Comparison of ENCODE assay signal across 8 cellular contexts in genomic region chr19:24086974-24087595, GRCh38. TPM values are rescaled to one million over a fixed set of nuclear protein-coding genes. Genes with fewer than 3 reads are reported as not detected.
A peak's percentile ranks its signal among the peaks of the same experiment; 100 is the strongest.
DNase-seq lines count a peak whose midpoint lies in the region; ATAC-seq and TF ChIP-seq lines count a peak whose summit lies in the region.

ZNF254 (plus strand) TSS chr19:24087187; CDS start chr19:24087308, 121 bp downstream.

- H3K4me3 ChIP-seq in dorsolateral prefrontal cortex = peak within 1 kb of the TSS; percentile 47 to 95 (median 81)
- H3K4me3 ChIP-seq in liver (ENCODE audit: low read depth in 1 of 3, low read length in 3 of 3) = peak within 1 kb of the TSS in 2 of 3 donors; percentile 50 to 53

- DNase-seq in NCI-H446 (lab: John Stamatoyannopoulos, UW) (peak; percentile 87 to 97), dorsolateral prefrontal cortex (peak; percentile 65 to 97 (median 93)), NCI-H146 treated with DMSO at 0.1 percent for 48 hours (lab: John Stamatoyannopoulos, UW; ENCODE audit: unreplicated experiment) (no peak)
- DNase-seq in activated CD4-positive, alpha-beta T cell treated with anti-CD3 and anti-CD28 coated beads, Interleukin-2, amount 50 U/mL, for 48 hours = peak; percentile 78 to 87
- peak; percentile 65 for DNase-seq in stimulated activated CD4-positive, alpha-beta T cell treated with anti-CD3 and anti-CD28 coated beads, Interleukin-4, amount 100 ng/mL, for 1 hour

- H3K9me3 ChIP-seq in liver (ENCODE audit: control insufficient read depth in 4 of 4, low read length in 3 of 4) = peaks cover 0 to 3% (median 0%) of the 10 kb centered on the region in 4 donors

- 24% methylated on average over 23 of the region's 23 CpGs for WGBS in liver

- no peaks in the 10 kb centered on the region for H3K36me3 ChIP-seq in liver (ENCODE audit: control insufficient read depth in 4 of 4, insufficient read depth in 3 of 4, low read depth in 1 of 4, low read length in 3 of 4)

- TF ChIP-seq CTCF in dorsolateral prefrontal cortex (IDR thresholded peaks at IDR 0.05 in 54 of 56, conservative IDR thresholded peaks at IDR 0.05 in 2 of 56; ENCODE audit: low read depth in 1 of 56, partially characterized antibody in 56 of 56) (peak in 8 of 56 donors; percentile 7 to 25 (median 16)), liver (IDR thresholded peaks at IDR 0.05; ENCODE audit: low read depth, low read length, missing input control) (no peak)

- H3K27me3 ChIP-seq in dorsolateral prefrontal cortex (no peaks in the 10 kb centered on the region), liver (ENCODE audit: control insufficient read depth in 4 of 4, insufficient read depth in 4 of 4, low read length in 3 of 4) (no peaks in the 10 kb centered on the region)

- peak; percentile 93 for TF ChIP-seq POLR2A in GM18505 (IDR thresholded peaks at IDR 0.05; ENCODE audit: borderline replicate concordance, extremely low read depth, insufficient read depth, insufficient read length)

- peak within 1 kb of the TSS in 1 of 2 donors; percentile 13 for H3K9ac ChIP-seq in liver (ENCODE audit: low read depth in 1 of 2, low read length in 2 of 2)

- peak; percentile 100 for ATAC-seq in GM18505 (IDR thresholded peaks at IDR 0.05; ENCODE audit: unreplicated experiment)
- ATAC-seq in HG02973 (IDR thresholded peaks at IDR 0.05; ENCODE audit: unreplicated experiment) = peak; percentile 99

- H3K27ac ChIP-seq in dorsolateral prefrontal cortex = peak within 1 kb of the TSS; percentile 63 to 96 (median 86)
- H3K27ac ChIP-seq in liver (ENCODE audit: low read depth in 1 of 2, low read length in 2 of 2) = peak within 1 kb of the TSS; percentile 7 to 40

- intact Hi-C loops in dorsolateral prefrontal cortex (cut with DNase I) = loop anchor here in 1 of 2 donors (5.0 kb wide), 1 partner anchor 55 kb away; no protein-coding TSS in a partner anchor

- no peaks in the 10 kb centered on the region for H3K4me1 ChIP-seq in liver (ENCODE audit: control insufficient read depth in 4 of 4, insufficient read depth in 4 of 4, low read length in 3 of 4)

- no peak for TF ChIP-seq RAD21 in liver (IDR thresholded peaks at IDR 0.05)

TF ChIP-seq in liver, 16 proteins besides CTCF, POLR2A, EP300 and RAD21:
- TF ChIP-seq SP1 (IDR thresholded peaks at IDR 0.05) = peak; percentile 40
- peak; percentile 69 for TF ChIP-seq YY1 (IDR thresholded peaks at IDR 0.05)
- no peak for TF ChIP-seq FOXA2 (IDR thresholded peaks at IDR 0.05)
- TF ChIP-seq, protein P1, sequence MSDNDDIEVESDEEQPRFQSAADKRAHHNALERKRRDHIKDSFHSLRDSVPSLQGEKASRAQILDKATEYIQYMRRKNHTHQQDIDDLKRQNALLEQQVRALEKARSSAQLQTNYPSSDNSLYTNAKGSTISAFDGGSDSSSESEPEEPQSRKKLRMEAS (IDR thresholded peaks at IDR 0.05) = no peak
- TF ChIP-seq REST (IDR thresholded peaks at IDR 0.05) = peak; percentile 15
- no peak for TF ChIP-seq NR2F2 (IDR thresholded peaks at IDR 0.05)
- TF ChIP-seq JUND (IDR thresholded peaks at IDR 0.05) = no peak
- no peak for TF ChIP-seq FOXA1 (IDR thresholded peaks at IDR 0.05)
- peak; percentile 84 for TF ChIP-seq TAF1 (conservative IDR thresholded peaks at IDR 0.05)
- no peak for TF ChIP-seq HNF4A (conservative IDR thresholded peaks at IDR 0.05)
- TF ChIP-seq, protein P2, sequence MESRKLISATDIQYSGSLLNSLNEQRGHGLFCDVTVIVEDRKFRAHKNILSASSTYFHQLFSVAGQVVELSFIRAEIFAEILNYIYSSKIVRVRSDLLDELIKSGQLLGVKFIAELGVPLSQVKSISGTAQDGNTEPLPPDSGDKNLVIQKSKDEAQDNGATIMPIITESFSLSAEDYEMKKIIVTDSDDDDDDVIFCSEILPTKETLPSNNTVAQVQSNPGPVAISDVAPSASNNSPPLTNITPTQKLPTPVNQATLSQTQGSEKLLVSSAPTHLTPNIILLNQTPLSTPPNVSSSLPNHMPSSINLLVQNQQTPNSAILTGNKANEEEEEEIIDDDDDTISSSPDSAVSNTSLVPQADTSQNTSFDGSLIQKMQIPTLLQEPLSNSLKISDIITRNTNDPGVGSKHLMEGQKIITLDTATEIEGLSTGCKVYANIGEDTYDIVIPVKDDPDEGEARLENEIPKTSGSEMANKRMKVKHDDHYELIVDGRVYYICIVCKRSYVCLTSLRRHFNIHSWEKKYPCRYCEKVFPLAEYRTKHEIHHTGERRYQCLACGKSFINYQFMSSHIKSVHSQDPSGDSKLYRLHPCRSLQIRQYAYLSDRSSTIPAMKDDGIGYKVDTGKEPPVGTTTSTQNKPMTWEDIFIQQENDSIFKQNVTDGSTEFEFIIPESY (IDR thresholded peaks at IDR 0.05) = no peak
- TF ChIP-seq HNF4G (IDR thresholded peaks at IDR 0.05) = no peak
- TF ChIP-seq GABPA (IDR thresholded peaks at IDR 0.05 in 1 of 2, conservative IDR thresholded peaks at IDR 0.05 in 1 of 2) = no peak
- TF ChIP-seq, protein P3, sequence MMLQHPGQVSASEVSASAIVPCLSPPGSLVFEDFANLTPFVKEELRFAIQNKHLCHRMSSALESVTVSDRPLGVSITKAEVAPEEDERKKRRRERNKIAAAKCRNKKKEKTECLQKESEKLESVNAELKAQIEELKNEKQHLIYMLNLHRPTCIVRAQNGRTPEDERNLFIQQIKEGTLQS (IDR thresholded peaks at IDR 0.05) = no peak
TF ChIP-seq in liver: peak in this region for 4.

RNA-seq across cellular contexts. Expression of gene ZNF254, which starts in this region (rescaled TPM):
- total RNA-seq in dorsolateral prefrontal cortex = 10 to 100 TPM; 19.9 to 40.9 (median 31.2) TPM
- total RNA-seq in liver = 1 to 10 TPM; 8.4 to 9.0 TPM
- polyA plus RNA-seq in liver = 1 to 10 TPM; 2.4 to 3.4 TPM
